In genomic region chr3:104437891-104438290, GRCh38 we compare ENCODE assay signal across 11 cellular contexts.
DNase-seq lines count a peak whose midpoint lies in the region; ATAC-seq and TF ChIP-seq lines count a peak whose summit lies in the region.
"Had no signal": no experiment of that assay in that cellular context is flagged by ENCODE, and none has a peak within 500 bp of the region (broad histone marks: within the 10 kb centered on the region; RNA-seq: fewer than 3 reads in every experiment).

No MANE protein-coding gene starts in this region.

- H3K27me3 Mint-ChIP-seq in activated T-helper 1 cell treated with anti-CD3 and anti-CD28 coated beads, Interleukin-12 subunit alpha, Interleukin-12 subunit beta, Interleukin-2, Interleukin-4 antibody, amounts not matched to agents 30 ng/mL and 10 ng/mL and 1 ng/mL, durations not matched to agents 14 hours and 24 hours and 36 hours (ENCODE audit: insufficient read depth), result no peaks in the 10 kb centered on the region

- H3K4me3 Mint-ChIP-seq in activated T-helper 1 cell treated with anti-CD3 and anti-CD28 coated beads, Interleukin-12 subunit alpha, Interleukin-12 subunit beta, Interleukin-2, Interleukin-4 antibody, amounts not matched to agents 30 ng/mL and 10 ng/mL and 1 ng/mL, durations not matched to agents 14 hours and 24 hours and 36 hours, result no peak overlapping the region

- H3K4me1 Mint-ChIP-seq in activated T-helper 1 cell treated with anti-CD3 and anti-CD28 coated beads, Interleukin-12 subunit alpha, Interleukin-12 subunit beta, Interleukin-2, Interleukin-4 antibody, amounts not matched to agents 30 ng/mL and 10 ng/mL and 1 ng/mL, durations not matched to agents 14 hours and 24 hours and 36 hours (ENCODE audit: low read depth), result no peaks in the 10 kb centered on the region

- no peak overlapping the region for H3K4me3 ChIP-seq in fibroblast of mammary gland (ENCODE audit: control insufficient read depth, low read depth, low read length)
- H3K4me3 ChIP-seq: esophagus muscularis mucosa had no signal

- in situ Hi-C loops in G401 (cut with HindIII; ENCODE audit: low sequenced_read_pairs), result no loop called here

- intact Hi-C loops in activated T-helper 1 cell treated with anti-CD3 and anti-CD28 coated beads, Interleukin-12 subunit alpha, Interleukin-12 subunit beta, Interleukin-2, Interleukin-4 antibody, amounts not matched to agents 30 ng/mL and 10 ng/mL and 1 ng/mL, durations not matched to agents 14 hours and 24 hours and 36 hours (cut with micrococcal nuclease), result no loop called here

- H3K9me3 Mint-ChIP-seq in activated T-helper 1 cell treated with anti-CD3 and anti-CD28 coated beads, Interleukin-12 subunit alpha, Interleukin-12 subunit beta, Interleukin-2, Interleukin-4 antibody, amounts not matched to agents 30 ng/mL and 10 ng/mL and 1 ng/mL, durations not matched to agents 14 hours and 24 hours and 36 hours, result no peaks in the 10 kb centered on the region

- TF ChIP-seq CTCF in fibroblast of mammary gland (conservative IDR thresholded peaks at IDR 0.05; ENCODE audit: control insufficient read depth, insufficient read depth, low read depth, low read length), result no peak

- DNase-seq in G401 (ENCODE audit: low spot score), result peak; percentile 25
- DNase-seq in NCI-H226, result peak; percentile 54
- DNase-seq in fibroblast of mammary gland (ENCODE audit: low read depth), result peak; percentile 51
- DNase-seq in occipital lobe (lab: John Stamatoyannopoulos, UW), result peak; percentile 2
- DNase-seq in activated T-helper 1 cell treated with anti-CD3 and anti-CD28 coated beads, Interleukin-12 subunit alpha, Interleukin-12 subunit beta, Interleukin-2, Interleukin-4 antibody, amounts not matched to agents 30 ng/mL and 10 ng/mL and 1 ng/mL, durations not matched to agents 14 hours and 24 hours and 36 hours (ENCODE audit: low spot score), result no peak
- DNase-seq in activated CD4-positive, alpha-beta T cell treated with anti-CD3 and anti-CD28 coated beads for 1 hour, result no peak
- no peak for DNase-seq in effector CD8-positive, alpha-beta T cell (lab: John Stamatoyannopoulos, UW)
- DNase-seq: Kasumi-1; NK-92 treated with Interleukin-12 subunit alpha and Interleukin-12 subunit beta, amount 100 ng/mL, for 24 hours had no signal

- H3K27ac Mint-ChIP-seq in activated T-helper 1 cell treated with anti-CD3 and anti-CD28 coated beads, Interleukin-12 subunit alpha, Interleukin-12 subunit beta, Interleukin-2, Interleukin-4 antibody, amounts not matched to agents 30 ng/mL and 10 ng/mL and 1 ng/mL, durations not matched to agents 14 hours and 24 hours and 36 hours, result no peak overlapping the region

- no peaks in the 10 kb centered on the region for H3K36me3 Mint-ChIP-seq in activated T-helper 1 cell treated with anti-CD3 and anti-CD28 coated beads, Interleukin-12 subunit alpha, Interleukin-12 subunit beta, Interleukin-2, Interleukin-4 antibody, amounts not matched to agents 30 ng/mL and 10 ng/mL and 1 ng/mL, durations not matched to agents 14 hours and 24 hours and 36 hours (ENCODE audit: low read depth)

- ATAC-seq in HG02588 (IDR thresholded peaks at IDR 0.05; ENCODE audit: unreplicated experiment), result no peak

Comparison
In these comparisons a context has a peak if more than half of its experiments do, and no peak if none do; other contexts are left out.
1. DNase-seq: peak in G401 (single experiment), NCI-H226 (single experiment), fibroblast of mammary gland (single experiment) and occipital lobe (single experiment); none in activated T-helper 1 cell treated with anti-CD3 and anti-CD28 coated beads, Interleukin-12 subunit alpha, Interleukin-12 subunit beta, Interleukin-2, Interleukin-4 antibody, amounts not matched to agents 30 ng/mL and 10 ng/mL and 1 ng/mL, durations not matched to agents 14 hours and 24 hours and 36 hours (single experiment), activated CD4-positive, alpha-beta T cell treated with anti-CD3 and anti-CD28 coated beads for 1 hour (single experiment) and effector CD8-positive, alpha-beta T cell (single experiment).